In genomic region chr9:127776195-127776918, GRCh38 we compare ENCODE assay signal across 8 cellular contexts. TPM values are rescaled to one million over a fixed set of nuclear protein-coding genes. Genes with fewer than 3 reads are reported as not detected.
A peak's percentile ranks its signal among the peaks of the same experiment; 100 is the strongest.
DNase-seq lines count a peak whose midpoint lies in the region; ATAC-seq and TF ChIP-seq lines count a peak whose summit lies in the region.

No MANE protein-coding gene starts in this region.

- H3K4me1 ChIP-seq in heart right ventricle (peaks cover 3 to 63% (median 26%) of the 10 kb centered on the region in 9 donors), ovary (ENCODE audit: insufficient read depth) (peaks cover 2% of the 10 kb centered on the region)

- no peak for TF ChIP-seq CTCF in heart right ventricle (IDR thresholded peaks at IDR 0.05)
- TF ChIP-seq CTCF in ovary (IDR thresholded peaks at IDR 0.05): no peak

- H3K27me3 ChIP-seq in heart right ventricle: no peaks in the 10 kb centered on the region
- no peaks in the 10 kb centered on the region for H3K27me3 ChIP-seq in ovary

- TF ChIP-seq POLR2A in ovary (IDR thresholded peaks at IDR 0.05): no peak

- intact Hi-C loops in heart right ventricle (cut with DNase I) (no loop called here), ovary (cut with DNase I) (no loop called here)

- H3K4me3 ChIP-seq in GM08714 (ENCODE audit: low read length) (peak overlapping the region; percentile 93; the same call in 1 of the 2 replicates), heart right ventricle (peak overlapping the region in 8 of 10 donors; percentile 21 to 57 (median 44)), ovary (no peak overlapping the region)
- peak overlapping the region; percentile 79 for H3K4me3 ChIP-seq in Jurkat, Clone E6-1 (ENCODE audit: low read length)

- peak overlapping the region in 6 of 10 donors; percentile 10 to 98 (median 66) for H3K27ac ChIP-seq in heart right ventricle
- no peak overlapping the region for H3K27ac ChIP-seq in ovary

- H3K36me3 ChIP-seq in heart right ventricle (peaks cover 0 to 18% (median 0%) of the 10 kb centered on the region in 9 donors), ovary (no peaks in the 10 kb centered on the region)

- 63 to 68% methylated on average over 15 of the region's 15 CpGs for WGBS in heart right ventricle, 2 donors
- WGBS in ovary, 3 donors: 75 to 76% (median 76%) methylated on average over 15 of the region's 15 CpGs

- ATAC-seq in heart right ventricle (peak in 3 of 8 donors; percentile 16 to 30 (median 23)), GM21360 (IDR thresholded peaks at IDR 0.05; ENCODE audit: unreplicated experiment) (no peak), GM18858 (IDR thresholded peaks at IDR 0.05; ENCODE audit: unreplicated experiment) (no peak)

- no peak for TF ChIP-seq EP300 in ovary (IDR thresholded peaks at IDR 0.05)

- H3K9me3 ChIP-seq in heart right ventricle (no peaks in the 10 kb centered on the region), ovary (no peaks in the 10 kb centered on the region)

- peak; percentile 99 for DNase-seq in Jurkat, Clone E6-1 (ENCODE audit: low read depth, low spot score)
- peak; percentile 76 for DNase-seq in activated CD4-positive, alpha-beta T cell treated with anti-CD3 and anti-CD28 coated beads, Interleukin-2, amount 50 U/mL, for 1 hour
- DNase-seq in heart right ventricle (no peak), ovary (no peak)
- DNase-seq in stimulated activated CD8-positive, alpha-beta memory T cell treated with anti-CD3 and anti-CD28 coated beads, Interleukin-15, amount 100 ng/mL, for 1 hour (ENCODE audit: low read depth): peak; percentile 54

RNA-seq across cellular contexts. Expression of gene SH2D3C, which starts 2.1 kb away (rescaled TPM):
- polyA plus RNA-seq in Jurkat, Clone E6-1 (2012; ENCODE audit: insufficient read depth, insufficient read length): 18.3 TPM
- 10 to 100 TPM; 10.9 to 26.0 (median 17.7) TPM for total RNA-seq in heart right ventricle
- 10 to 100 TPM; 30.1 to 36.7 TPM for polyA plus RNA-seq in heart right ventricle
- 10 to 100 TPM in 2 of 7 donors, 1 to 10 TPM in 5; 2.8 to 17.0 (median 4.6) TPM for total RNA-seq in ovary
- 1 to 10 TPM; 1.9 to 9.2 TPM for polyA plus RNA-seq in ovary

RNA-seq across cellular contexts. Expression of gene CDK9, which starts 9.5 kb away (rescaled TPM):
- polyA plus RNA-seq in Jurkat, Clone E6-1 (2012; ENCODE audit: insufficient read depth, insufficient read length): 75.2 TPM
- 10 to 100 TPM; 30.9 to 59.0 (median 44.1) TPM for total RNA-seq in heart right ventricle
- polyA plus RNA-seq in heart right ventricle: 10 to 100 TPM; 32.5 to 47.7 TPM
- 100 to 1,000 TPM in 6 of 7 donors, 10 to 100 TPM in 1; 88.7 to 209 (median 130) TPM for total RNA-seq in ovary
- 10 to 100 TPM; 71.7 to 98.9 TPM for polyA plus RNA-seq in ovary

RNA-seq across cellular contexts. Expression of gene FPGS, which starts 26.3 kb away (rescaled TPM):
- 82.1 TPM for polyA plus RNA-seq in Jurkat, Clone E6-1 (2012; ENCODE audit: insufficient read depth, insufficient read length)
- total RNA-seq in heart right ventricle (10 to 100 TPM; 40.2 to 58.5 (median 46.5) TPM), ovary (100 to 1,000 TPM; 111 to 209 (median 158) TPM)
- polyA plus RNA-seq in heart right ventricle (10 to 100 TPM; 40.7 to 45.5 TPM), ovary (100 to 1,000 TPM in 1 of 2 donors, 10 to 100 TPM in 1; 18.9 to 108 TPM)

RNA-seq across cellular contexts. Expression of gene TOR2A, which starts 41.3 kb away (rescaled TPM):
- 14.7 TPM for polyA plus RNA-seq in Jurkat, Clone E6-1 (2012; ENCODE audit: insufficient read depth, insufficient read length)
- total RNA-seq in heart right ventricle (1 to 10 TPM; 1.5 to 6.3 (median 2.2) TPM), ovary (10 to 100 TPM in 3 of 7 donors, 1 to 10 TPM in 4; 8.8 to 12.2 (median 9.9) TPM)
- polyA plus RNA-seq in heart right ventricle (1 to 10 TPM; 6.9 to 7.6 TPM), ovary (10 to 100 TPM in 1 of 2 donors, 1 to 10 TPM in 1; 2.8 to 12.6 TPM)

Comparison
In these comparisons a context has a peak if more than half of its experiments do, and no peak if none do; other contexts are left out.
1. DNase-seq: peak in Jurkat, Clone E6-1 (single experiment), activated CD4-positive, alpha-beta T cell treated with anti-CD3 and anti-CD28 coated beads, Interleukin-2, amount 50 U/mL, for 1 hour (single experiment) and stimulated activated CD8-positive, alpha-beta memory T cell treated with anti-CD3 and anti-CD28 coated beads, Interleukin-15, amount 100 ng/mL, for 1 hour (single experiment); none in heart right ventricle (0 of 2) and ovary (0 of 5).
2. H3K27ac ChIP-seq: peak in heart right ventricle (6 of 10); none in ovary (0 of 2).